Comparison of ENCODE assay signal across 16 cellular contexts in genomic region chr11:23590909-23591308, GRCh38.
DNase-seq lines count a peak whose midpoint lies in the region; ATAC-seq, FAIRE-seq and TF ChIP-seq lines count a peak whose summit lies in the region.
"Had no signal": no experiment of that assay in that cellular context is flagged by ENCODE, and none has a peak within 500 bp of the region (broad histone marks: within the 10 kb centered on the region; RNA-seq: fewer than 3 reads in every experiment).

No MANE protein-coding gene starts in this region.

- TF ChIP-seq CTCF in GM13976 (IDR thresholded peaks at IDR 0.05; ENCODE audit: borderline replicate concordance, control extremely low read depth, extremely low read depth, insufficient read depth, missing control alignments): no peak

- TF ChIP-seq POLR2A in GM12892 (IDR thresholded peaks at IDR 0.05; ENCODE audit: low read depth, low read length): no peak

- peak; percentile 61 for FAIRE-seq in GM12892 (lab: Jason Lieb, UNC)
- FAIRE-seq: GM12878 had no signal

- DNase-seq in GM12892 (ENCODE audit: insufficient read length) (no peak), NCI-H69 (lab: John Stamatoyannopoulos, UW) (peak; percentile 48), GM13976 (ENCODE audit: low spot score) (no peak), NCI-H1694 treated with DMSO at 0.1 percent for 48 hours (lab: John Stamatoyannopoulos, UW) (no peak), NCI-H2107 (lab: John Stamatoyannopoulos, UW) (no peak)
- DNase-seq: C1 segment of cervical spinal cord; CD4-positive, alpha-beta memory T cell; COR-L47; DMS153; EL; GDM1; GOT3; H7; HCEC 1CT had no signal

- in situ Hi-C loops in GM13976 (cut with MboI; ENCODE audit: low sequenced_read_pairs, unreplicated experiment): no loop called here

- ATAC-seq in SK-N-SH treated with all-trans-retinoic acid at 6 μM for 48 hours: no peak
- ATAC-seq: GM12878 had no signal

TF ChIP-seq in SK-N-SH treated with all-trans-retinoic acid at 6 μM for 48 hours, 23 proteins besides CTCF, POLR2A, EP300 and RAD21:
- TF ChIP-seq ZNF8 (CRISPR knock-in tag; IDR thresholded peaks at IDR 0.05): peak; percentile 24; the same call in 1 of the 2 replicates
- peak; percentile 81 for TF ChIP-seq ZNF70 (CRISPR knock-in tag; IDR thresholded peaks at IDR 0.05)
- peak; percentile 95 for TF ChIP-seq TCF4 (CRISPR knock-in tag; IDR thresholded peaks at IDR 0.05; ENCODE audit: borderline replicate concordance)
- no peak for TF ChIP-seq CSDC2 (CRISPR knock-in tag; IDR thresholded peaks at IDR 0.05)
- peak; percentile 90 for TF ChIP-seq TSHZ2 (CRISPR knock-in tag; IDR thresholded peaks at IDR 0.05)
- 0 out of 2 replicates have a peak, but pooled peaks have one; percentile 16 for TF ChIP-seq PPARA (CRISPR knock-in tag; IDR thresholded peaks at IDR 0.05; ENCODE audit: borderline replicate concordance)
- no peak for TF ChIP-seq TOX (CRISPR knock-in tag; IDR thresholded peaks at IDR 0.05; ENCODE audit: borderline replicate concordance)
- TF ChIP-seq PATZ1 (CRISPR knock-in tag; IDR thresholded peaks at IDR 0.05; ENCODE audit: borderline replicate concordance): no peak
